Comparison of ENCODE assay signal across 1 cellular context in genomic region chr1:15848929-15849774, GRCh38.
A peak's percentile ranks its signal among the peaks of the same experiment; 100 is the strongest.
TF ChIP-seq lines count a peak whose summit lies in the region.

No MANE protein-coding gene starts in this region.

TF ChIP-seq in HEK293, 187 proteins besides CTCF, POLR2A, EP300 and RAD21 (continued from another document and continues in another):
- TF ChIP-seq ZBTB49 (tag by site-specific recombination; IDR thresholded peaks at IDR 0.05; ENCODE audit: low read depth) (no peak), ZBTB10 (tag by site-specific recombination; IDR thresholded peaks at IDR 0.05) (peak; percentile 72), ZNF585B (tag by site-specific recombination; IDR thresholded peaks at IDR 0.05) (no peak), BCL6B (tag by site-specific recombination; IDR thresholded peaks at IDR 0.05) (no peak), ZNF391 (tag by site-specific recombination; IDR thresholded peaks at IDR 0.05; ENCODE audit: borderline replicate concordance, low read depth) (no peak), ZNF449 (tag by site-specific recombination; IDR thresholded peaks at IDR 0.05) (no peak), ZSCAN5A (tag by site-specific recombination; IDR thresholded peaks at IDR 0.05) (no peak), ZNF791 (tag by site-specific recombination; IDR thresholded peaks at IDR 0.05) (no peak), MEIS1 (CRISPR knock-in tag; IDR thresholded peaks at IDR 0.05; ENCODE audit: borderline replicate concordance) (no peak), ZNF121 (tag by site-specific recombination; IDR thresholded peaks at IDR 0.05) (0 out of 2 replicates have a peak, but pooled peaks have one; percentile 61), ZXDB (tag by site-specific recombination; IDR thresholded peaks at IDR 0.05) (peak; percentile 84), ZSCAN4 (tag by site-specific recombination; IDR thresholded peaks at IDR 0.05) (peak; percentile 12; the same call in 1 of the 2 replicates), ZNF2 (tag by site-specific recombination; IDR thresholded peaks at IDR 0.05) (no peak), RBAK (tag by site-specific recombination; IDR thresholded peaks at IDR 0.05) (no peak), SCRT2 (tag by site-specific recombination; IDR thresholded peaks at IDR 0.05) (no peak), PBX3 (CRISPR knock-in tag; IDR thresholded peaks at IDR 0.05) (no peak), ZBTB44 (tag by site-specific recombination; IDR thresholded peaks at IDR 0.05) (no peak), ZNF423 (tag by site-specific recombination; IDR thresholded peaks at IDR 0.05) (no peak), YY2 (tag by site-specific recombination; IDR thresholded peaks at IDR 0.05) (peak; percentile 37; the same call in 1 of the 2 replicates), ZNF426 (tag by site-specific recombination; IDR thresholded peaks at IDR 0.05) (no peak), ZNF610 (tag by site-specific recombination; IDR thresholded peaks at IDR 0.05; ENCODE audit: borderline replicate concordance) (peak; percentile 61; the same call in 1 of the 2 replicates), ZNF580 (tag by site-specific recombination; IDR thresholded peaks at IDR 0.05) (peak; percentile 18), ZNF510 (tag by site-specific recombination; IDR thresholded peaks at IDR 0.05; ENCODE audit: insufficient replicate concordance) (no peak), KLF7 (tag by site-specific recombination; IDR thresholded peaks at IDR 0.05; ENCODE audit: borderline replicate concordance) (0 out of 2 replicates have a peak, but pooled peaks have one; percentile 45), ZNF76 (tag by site-specific recombination; IDR thresholded peaks at IDR 0.05; ENCODE audit: borderline replicate concordance, low read depth) (peak; percentile 45; the same call in 1 of the 2 replicates), ZNF362 (tag by site-specific recombination; IDR thresholded peaks at IDR 0.05) (no peak), KLF8 (tag by site-specific recombination; IDR thresholded peaks at IDR 0.05) (0 out of 2 replicates have a peak, but pooled peaks have one; percentile 14), TSHZ1 (tag by site-specific recombination; IDR thresholded peaks at IDR 0.05; ENCODE audit: borderline replicate concordance) (no peak; the same call in 1 of the 2 replicates), ZNF366 (tag by site-specific recombination; conservative IDR thresholded peaks at IDR 0.05) (peak; percentile 84), ZNF837 (tag by site-specific recombination; IDR thresholded peaks at IDR 0.05) (no peak), ZNF658 (tag by site-specific recombination; IDR thresholded peaks at IDR 0.05) (no peak), KLF9 (tag by site-specific recombination; IDR thresholded peaks at IDR 0.05; ENCODE audit: low read depth) (peak; percentile 54; the same call in 1 of the 2 replicates), ZNF777 (tag by site-specific recombination; IDR thresholded peaks at IDR 0.05; ENCODE audit: borderline replicate concordance) (no peak), PATZ1 (tag by site-specific recombination; IDR thresholded peaks at IDR 0.05) (peak; percentile 97), ZNF473 (tag by site-specific recombination; IDR thresholded peaks at IDR 0.05) (no peak), ZNF843 (tag by site-specific recombination; IDR thresholded peaks at IDR 0.05) (no peak; the same call in 1 of the 2 replicates)
